ENCODE assay signal across 8 cellular contexts in genomic region chr20:46694484-46694883, GRCh38. TPM values are rescaled to one million over a fixed set of nuclear protein-coding genes. Genes with fewer than 3 reads are reported as not detected.
DNase-seq lines count a peak whose midpoint lies in the region; ATAC-seq, FAIRE-seq and TF ChIP-seq lines count a peak whose summit lies in the region.

No MANE protein-coding gene starts in this region.

- POLR2A ChIA-PET in HCT116 (lab: Charles Lee) (interaction anchor here (1.9 kb wide), 2 partner anchors 10 to 14 kb away, joined by 4 read pairs; no protein-coding TSS in a partner anchor), endothelial cell of umbilical vein (lab: Charles Lee) (interaction anchor here (1.0 kb wide), 1 partner anchor 9 kb away, joined by 3 read pairs; no protein-coding TSS in a partner anchor)

- no peaks in the 10 kb centered on the region for H4K20me1 ChIP-seq in HCT116 (ENCODE audit: insufficient read depth)
- no peaks in the 10 kb centered on the region for H4K20me1 ChIP-seq in endothelial cell of umbilical vein (replicated peaks; ENCODE audit: control insufficient read depth, extremely low read depth, insufficient read depth, low read length)
- H4K20me1 ChIP-seq in osteoblast (ENCODE audit: insufficient read depth, low read length) = no peaks in the 10 kb centered on the region

- dilution Hi-C loops in endothelial cell of umbilical vein (cut with MboI; ENCODE audit: extremely low pct_ligation_motif_present, low sequenced_read_pairs) = no loop called here

- H3K9me3 ChIP-seq in HCT116 (ENCODE audit: control insufficient read depth in 1 of 2, insufficient read depth in 1 of 2, low read depth in 1 of 2, low read length in 2 of 2) (no peaks in the 10 kb centered on the region; a peak in 1 of 4 replicates), endothelial cell of umbilical vein (replicated peaks; ENCODE audit: control insufficient read depth, insufficient read depth, low read length) (no peaks in the 10 kb centered on the region), osteoblast (ENCODE audit: low read depth, low read length) (no peaks in the 10 kb centered on the region), vagina (no peaks in the 10 kb centered on the region)

- no peaks in the 10 kb centered on the region for H3K36me3 ChIP-seq in HCT116 (ENCODE audit: control insufficient read depth in 1 of 2, insufficient read depth in 2 of 2, low read length in 2 of 2)
- no peaks in the 10 kb centered on the region for H3K36me3 ChIP-seq in endothelial cell of umbilical vein (ENCODE audit: control insufficient read depth in 2 of 2, extremely low read depth in 1 of 2, insufficient read depth in 2 of 2, low read length in 2 of 2)
- H3K36me3 ChIP-seq in osteoblast (ENCODE audit: insufficient read depth, low read length) = no peaks in the 10 kb centered on the region
- no peaks in the 10 kb centered on the region for H3K36me3 ChIP-seq in vagina

- DNase-seq in HCT116 (ENCODE audit: low read depth, low spot score) (no peak), NOMO-1 treated with dmso at 0.1 percent for 144 hours (lab: John Stamatoyannopoulos, UW; ENCODE audit: unreplicated experiment) (peak; percentile 84), endothelial cell of umbilical vein (ENCODE audit: low read depth, low spot score) (peak; percentile 32), osteoblast (ENCODE audit: insufficient read length, low spot score, missing footprints) (no peak), vagina (ENCODE audit: extremely low spot score in 2 of 2) (no peak), D341Med (ENCODE audit: low spot score) (no peak)
- no peak for DNase-seq in effector CD8-positive, alpha-beta T cell (lab: John Stamatoyannopoulos, UW)

- TF ChIP-seq CTCF in HCT116 (IDR thresholded peaks at IDR 0.05 in 2 of 3, conservative IDR thresholded peaks at IDR 0.05 in 1 of 3; ENCODE audit: borderline replicate concordance in 1 of 3, insufficient read depth in 1 of 3, low read depth in 2 of 3, low read length in 2 of 3) (no peak), endothelial cell of umbilical vein (IDR thresholded peaks at IDR 0.05; ENCODE audit: extremely low read depth in 1 of 2, insufficient read depth in 1 of 2, low read depth in 1 of 2, low read length in 2 of 2) (no peak), osteoblast (IDR thresholded peaks at IDR 0.05; ENCODE audit: extremely low read depth, low read depth, low read length) (no peak), vagina (IDR thresholded peaks at IDR 0.05) (no peak)

- no peaks in the 10 kb centered on the region for H3K9me2 ChIP-seq in HCT116 (ENCODE audit: insufficient read depth)

- RAD21 ChIA-PET in HCT116 (lab: Charles Lee; ENCODE audit: low non-redundant PET in 1 of 2, low total read pairs in 2 of 2, uncharacterized antibody in 2 of 2, unreplicated experiment in 2 of 2) = no interaction called here

- peak overlapping the region; percentile 77 for H2AFZ ChIP-seq in HCT116 (ENCODE audit: low read depth, low read length, poor library complexity, severe bottlenecking)
- no peak overlapping the region for H2AFZ ChIP-seq in endothelial cell of umbilical vein (ENCODE audit: low read depth, low read length)
- H2AFZ ChIP-seq in osteoblast (ENCODE audit: low read length) = peak overlapping the region; percentile 47

- TF ChIP-seq POLR2A in HCT116 (IDR thresholded peaks at IDR 0.05; ENCODE audit: borderline replicate concordance, extremely low read depth, insufficient read depth, insufficient read length) = no peak
- TF ChIP-seq POLR2A in endothelial cell of umbilical vein (IDR thresholded peaks at IDR 0.05; ENCODE audit: low read depth, low read length) = no peak
- no peak for TF ChIP-seq POLR2A in vagina (IDR thresholded peaks at IDR 0.05)

- H3K9me1 ChIP-seq in endothelial cell of umbilical vein (replicated peaks; ENCODE audit: control insufficient read depth, extremely low read depth, insufficient read depth, low read length) = no peaks in the 10 kb centered on the region

- peak; percentile 39; the same call in 1 of the 2 replicates for ATAC-seq in HCT116
- ATAC-seq in HG02623 (IDR thresholded peaks at IDR 0.05; ENCODE audit: unreplicated experiment) = no peak

- no peaks in the 10 kb centered on the region for H3K79me2 ChIP-seq in HCT116 (ENCODE audit: insufficient read depth, low read length)
- no peaks in the 10 kb centered on the region for H3K79me2 ChIP-seq in endothelial cell of umbilical vein (ENCODE audit: control insufficient read depth, insufficient read depth, low read length)
- H3K79me2 ChIP-seq in osteoblast (ENCODE audit: insufficient read depth, low read length) = no peaks in the 10 kb centered on the region

- intact Hi-C loops in HCT116 (cut with micrococcal nuclease) (no loop called here), endothelial cell of umbilical vein (cut with micrococcal nuclease) (loop anchor here (10.0 kb wide), 1 partner anchor 1810 kb away; the partner anchor contains the start of gene YWHAB), vagina (cut with DNase I) (no loop called here)

- H3K9ac ChIP-seq in HCT116 (ENCODE audit: low read length) (no peak overlapping the region), endothelial cell of umbilical vein (replicated peaks; ENCODE audit: extremely low read depth, insufficient read depth, low read length) (no peak overlapping the region)

- H3K27ac ChIP-seq in HCT116 (ENCODE audit: low read depth, low read length) (no peak overlapping the region), endothelial cell of umbilical vein (ENCODE audit: insufficient read depth, low read depth, low read length) (no peak overlapping the region), osteoblast (ENCODE audit: low read depth, low read length) (no peak overlapping the region), vagina (no peak overlapping the region)

- TF ChIP-seq RAD21 in HCT116 (IDR thresholded peaks at IDR 0.05; ENCODE audit: low read depth) = no peak

- CTCF ChIA-PET in HCT116 (lab: Charles Lee) = interaction anchor here (1.1 kb wide), 1 partner anchor 130 kb away, joined by 3 read pairs; no protein-coding TSS in a partner anchor
- CTCF ChIA-PET in endothelial cell of umbilical vein (lab: Charles Lee) = interaction anchor here (1.4 to 1.5 kb wide), 3 partner anchors 8 to 135 kb away, joined by 3 to 4 read pairs (median 3); no protein-coding TSS in a partner anchor

- peak; percentile 26 for FAIRE-seq in endothelial cell of umbilical vein (lab: Jason Lieb, UNC)

- H3K4me3 ChIP-seq in HCT116 (replicated peaks in 1 of 2; ENCODE audit: low read depth in 1 of 2, low read length in 2 of 2) (no peak overlapping the region), endothelial cell of umbilical vein (replicated peaks in 1 of 3; ENCODE audit: insufficient read depth in 1 of 3, low read depth in 1 of 3, low read length in 3 of 3) (no peak overlapping the region), osteoblast (ENCODE audit: insufficient read depth, low read length) (no peak overlapping the region), vagina (no peak overlapping the region)

- H3K4me1 ChIP-seq in HCT116 (ENCODE audit: control insufficient read depth in 1 of 2, insufficient read depth in 2 of 2, low read length in 2 of 2) (peaks cover 3 to 17% of the 10 kb centered on the region in 2 experiments; a peak in 2 of 4 replicates), endothelial cell of umbilical vein (ENCODE audit: control insufficient read depth, extremely low read depth, insufficient read depth, low read length) (peaks cover 5% of the 10 kb centered on the region), osteoblast (ENCODE audit: insufficient read depth, low read length) (peaks cover 11% of the 10 kb centered on the region), vagina (no peaks in the 10 kb centered on the region)

- H3K27me3 ChIP-seq in HCT116 (ENCODE audit: insufficient read depth, low read length) (no peaks in the 10 kb centered on the region), endothelial cell of umbilical vein (ENCODE audit: control insufficient read depth in 2 of 2, insufficient read depth in 2 of 2, low read length in 2 of 2) (peaks cover 0 to 3% of the 10 kb centered on the region in 2 experiments), osteoblast (ENCODE audit: insufficient read depth, low read length) (no peaks in the 10 kb centered on the region), vagina (no peaks in the 10 kb centered on the region)

- BruUV-seq in HCT116 (replicated peaks; lab: Mats Ljungman, UMichigan) (no TSS peak), endothelial cell of umbilical vein (replicated peaks; lab: Mats Ljungman, UMichigan) (no TSS peak)

- no peak overlapping the region for H3K4me2 ChIP-seq in HCT116 (ENCODE audit: low read length)
- H3K4me2 ChIP-seq in endothelial cell of umbilical vein (ENCODE audit: insufficient read depth, low read length) = no peak overlapping the region
- H3K4me2 ChIP-seq in osteoblast (ENCODE audit: insufficient read depth, low read length) = no peak overlapping the region

RNA-seq across cellular contexts. Expression of gene TP53RK, which starts 5.2 kb away (rescaled TPM):
- total RNA-seq in HCT116 (2021; ENCODE audit: unreplicated experiment) = 9.2 TPM
- 4.6 and 6.3 TPM in 2 replicates for polyA plus RNA-seq in HCT116 (2012)
- 11.8 and 13.1 TPM in 2 replicates for total RNA-seq in endothelial cell of umbilical vein
- 7.0 and 7.4 TPM in 2 replicates for polyA plus RNA-seq in endothelial cell of umbilical vein
- polyA plus RNA-seq in endothelial cell of umbilical vein (2011; cell fraction: cytosol; rRNA removed) = 7.0 and 7.8 TPM in 2 replicates
- polyA plus RNA-seq in endothelial cell of umbilical vein (2011; cell fraction: nucleus; rRNA removed) = 3.3 and 4.0 TPM in 2 replicates
- polyA plus RNA-seq in endothelial cell of umbilical vein (2012) = 13.1 and 16.2 TPM in 2 replicates
- 9.4 and 9.9 TPM in 2 replicates for polyA minus RNA-seq in endothelial cell of umbilical vein
- polyA minus RNA-seq in endothelial cell of umbilical vein (2011; cell fraction: cytosol; rRNA and poly(A)+ RNA removed) = 8.6 TPM
- 5.9 and 7.2 TPM in 2 replicates for polyA minus RNA-seq in endothelial cell of umbilical vein (2011; cell fraction: nucleus; rRNA and poly(A)+ RNA removed)
- 18.0 and 21.0 TPM in 2 replicates for total RNA-seq in osteoblast
- 27.7 TPM for total RNA-seq in vagina

RNA-seq across cellular contexts. Expression of gene SLC2A10, which starts 15.0 kb away (rescaled TPM):
- total RNA-seq in HCT116 (2021; ENCODE audit: unreplicated experiment) (0.05 TPM), endothelial cell of umbilical vein (11.1 and 11.2 TPM in 2 replicates), osteoblast (44.2 and 47.4 TPM in 2 replicates), vagina (21.6 TPM)
- 0.01 TPM in 1 of 2 replicates, not detected in the other for polyA plus RNA-seq in HCT116 (2012)
- polyA plus RNA-seq in endothelial cell of umbilical vein = 13.6 and 14.9 TPM in 2 replicates
- polyA plus RNA-seq in endothelial cell of umbilical vein (2011; cell fraction: cytosol; rRNA removed) = 8.1 and 9.8 TPM in 2 replicates
- 11.1 and 13.2 TPM in 2 replicates for polyA plus RNA-seq in endothelial cell of umbilical vein (2011; cell fraction: nucleus; rRNA removed)
- polyA plus RNA-seq in endothelial cell of umbilical vein (2012) = 6.3 and 10.2 TPM in 2 replicates
- 22.6 and 27.6 TPM in 2 replicates for polyA minus RNA-seq in endothelial cell of umbilical vein
- not detected for polyA minus RNA-seq in endothelial cell of umbilical vein (2011; cell fraction: cytosol; rRNA and poly(A)+ RNA removed)
- polyA minus RNA-seq in endothelial cell of umbilical vein (2011; cell fraction: nucleus; rRNA and poly(A)+ RNA removed) = 10.2 and 11.9 TPM in 2 replicates

RNA-seq across cellular contexts. Expression of gene SLC13A3, which starts 43.2 kb away (rescaled TPM):
- total RNA-seq in HCT116 (2021; ENCODE audit: unreplicated experiment) (not detected), endothelial cell of umbilical vein (0.09 and 0.40 TPM in 2 replicates), osteoblast (0.59 and 1.8 TPM in 2 replicates), vagina (1.2 TPM)
- polyA plus RNA-seq in HCT116 (2012) = 0.10 and 0.21 TPM in 2 replicates
- polyA plus RNA-seq in endothelial cell of umbilical vein = 0.11 and 0.37 TPM in 2 replicates
- polyA plus RNA-seq in endothelial cell of umbilical vein (2011; cell fraction: cytosol; rRNA removed) = 0.37 and 0.39 TPM in 2 replicates
- polyA plus RNA-seq in endothelial cell of umbilical vein (2011; cell fraction: nucleus; rRNA removed) = 0.59 and 0.99 TPM in 2 replicates
- polyA plus RNA-seq in endothelial cell of umbilical vein (2012) = 0.92 and 1.5 TPM in 2 replicates
- polyA minus RNA-seq in endothelial cell of umbilical vein = 0.51 and 1.2 TPM in 2 replicates
- polyA minus RNA-seq in endothelial cell of umbilical vein (2011; cell fraction: cytosol; rRNA and poly(A)+ RNA removed) = not detected
- polyA minus RNA-seq in endothelial cell of umbilical vein (2011; cell fraction: nucleus; rRNA and poly(A)+ RNA removed) = 0.67 and 0.82 TPM in 2 replicates

Comparison
In these comparisons a context has a peak if more than half of its experiments do, and no peak if none do; other contexts are left out.
1. DNase-seq: peak in NOMO-1 treated with dmso at 0.1 percent for 144 hours (single experiment) and endothelial cell of umbilical vein (single experiment); none in HCT116 (single experiment), osteoblast (single experiment), effector CD8-positive, alpha-beta T cell (single experiment), vagina (0 of 2) and D341Med (single experiment).
2. RNA of gene SLC2A10, which starts 15.0 kb away (total RNA-seq): 44.2 to 47.4 TPM in osteoblast, 21.6 TPM in vagina (single experiment) and 11.1 to 11.2 TPM in endothelial cell of umbilical vein; 0.05 TPM in HCT116 (single experiment); every median in the first group is over 10 times any median in the second.